Comparison of ENCODE assay signal across 1 cellular context in genomic region chr19:41959056-41960053, GRCh38.
TF ChIP-seq lines count a peak whose summit lies in the region.

Gene RABAC1, minus strand, starts transcription at chr19:41959321. Its CDS starts 29 bp downstream, at chr19:41959292.

TF ChIP-seq in K562, 482 proteins besides CTCF, POLR2A, EP300 and RAD21 (continued from another document and continues in another):
- no peak for TF ChIP-seq TSHZ1 (CRISPR knock-in tag; IDR thresholded peaks at IDR 0.05)
- TF ChIP-seq RB1 (IDR thresholded peaks at IDR 0.05; ENCODE audit: low read depth), result no peak
- no peak for TF ChIP-seq PHB (CRISPR knock-in tag; IDR thresholded peaks at IDR 0.05)
- TF ChIP-seq ZNF583 (CRISPR knock-in tag; IDR thresholded peaks at IDR 0.05), result no peak
- peak; percentile 60; the same call in 1 of the 2 replicates for TF ChIP-seq NFE2 (IDR thresholded peaks at IDR 0.05; ENCODE audit: low read depth)
- no peak for TF ChIP-seq ZBTB5 (IDR thresholded peaks at IDR 0.05)
- TF ChIP-seq RCOR1 (IDR thresholded peaks at IDR 0.05; ENCODE audit: borderline replicate concordance in 1 of 2, low read depth in 2 of 2, low read length in 2 of 2), result peak in 1 of 2 experiments; percentile 49; a peak in 1 of 4 replicates
- no peak for TF ChIP-seq RFX5 (IDR thresholded peaks at IDR 0.05; ENCODE audit: low read depth, low read length)
- TF ChIP-seq DACH1 (IDR thresholded peaks at IDR 0.05; ENCODE audit: partially characterized antibody), result no peak
- TF ChIP-seq SMC3 (conservative IDR thresholded peaks at IDR 0.05; ENCODE audit: insufficient read depth, low read depth, low read length), result no peak
- no peak for TF ChIP-seq ARNT (IDR thresholded peaks at IDR 0.05)
- no peak for TF ChIP-seq TCFL5 (CRISPR knock-in tag; conservative IDR thresholded peaks at IDR 0.05)
- TF ChIP-seq HNRNPL (IDR thresholded peaks at IDR 0.05; ENCODE audit: low read depth, low read length), result no peak
- no peak for TF ChIP-seq PREB (CRISPR knock-in tag; IDR thresholded peaks at IDR 0.05)
- TF ChIP-seq BCOR (IDR thresholded peaks at IDR 0.05), result peak; percentile 7; the same call in 1 of the 2 replicates
- TF ChIP-seq LEF1 (IDR thresholded peaks at IDR 0.05), result no peak
- no peak for TF ChIP-seq SPI1 (IDR thresholded peaks at IDR 0.05; ENCODE audit: borderline replicate concordance, low read depth, low read length)
- no peak for TF ChIP-seq HINFP (tag; conservative IDR thresholded peaks at IDR 0.05; ENCODE audit: low read depth)
- no peak for TF ChIP-seq HLTF (IDR thresholded peaks at IDR 0.05)
- TF ChIP-seq POLR2AphosphoS5 (IDR thresholded peaks at IDR 0.05; ENCODE audit: control insufficient read depth, insufficient read depth, low read depth, low read length), result no peak
- TF ChIP-seq USF1 (CRISPR knock-in tag; IDR thresholded peaks at IDR 0.05), result peak; percentile 7; the same call in 1 of the 2 replicates
- TF ChIP-seq CBFA2T3 (IDR thresholded peaks at IDR 0.05), result peak; percentile 62
- TF ChIP-seq ZBTB34 (CRISPR knock-in tag; IDR thresholded peaks at IDR 0.05), result no peak
- no peak for TF ChIP-seq SAFB (IDR thresholded peaks at IDR 0.05; ENCODE audit: borderline replicate concordance, low read depth, low read length)
- no peak for TF ChIP-seq NEUROD1 (IDR thresholded peaks at IDR 0.05; ENCODE audit: borderline replicate concordance, low read depth, low read length, partially characterized antibody)
- no peak for TF ChIP-seq TCF3 (CRISPR knock-in tag; IDR thresholded peaks at IDR 0.05)
- TF ChIP-seq MAX (CRISPR knock-in tag; IDR thresholded peaks at IDR 0.05), result no peak
- no peak for TF ChIP-seq ZNF212 (CRISPR knock-in tag; IDR thresholded peaks at IDR 0.05)
- TF ChIP-seq HDAC8 (tag; IDR thresholded peaks at IDR 0.05), result no peak
- no peak for TF ChIP-seq NR4A1 (CRISPR knock-in tag; IDR thresholded peaks at IDR 0.05)
- no peak for TF ChIP-seq NR4A1 (tag; IDR thresholded peaks at IDR 0.05)
- TF ChIP-seq BCLAF1 (IDR thresholded peaks at IDR 0.05; ENCODE audit: borderline replicate concordance in 1 of 2, control insufficient read depth in 1 of 2, low read depth in 2 of 2, low read length in 1 of 2), result no peak
- 0 out of 2 replicates have a peak, but pooled peaks have one; percentile 64 for TF ChIP-seq CBFB (CRISPR knock-in tag; IDR thresholded peaks at IDR 0.05)
- TF ChIP-seq DPF2 (IDR thresholded peaks at IDR 0.05), result 0 out of 2 replicates have a peak, but pooled peaks have one; percentile 22
- TF ChIP-seq TSC22D4 (tag; IDR thresholded peaks at IDR 0.05), result no peak
- TF ChIP-seq SNAPC5 (CRISPR knock-in tag; IDR thresholded peaks at IDR 0.05), result no peak
- TF ChIP-seq ZNF274 (IDR thresholded peaks at IDR 0.05; ENCODE audit: borderline replicate concordance, low read depth, low read length), result no peak
- no peak for TF ChIP-seq CHD1 (IDR thresholded peaks at IDR 0.05; ENCODE audit: low read length)
- no peak for TF ChIP-seq BDP1 (IDR thresholded peaks at IDR 0.05; ENCODE audit: insufficient read depth, insufficient read length)
- TF ChIP-seq ARID1B (IDR thresholded peaks at IDR 0.05), result no peak
- no peak for TF ChIP-seq RERE (CRISPR knock-in tag; IDR thresholded peaks at IDR 0.05; ENCODE audit: borderline replicate concordance)
- TF ChIP-seq FOS (IDR thresholded peaks at IDR 0.05; ENCODE audit: extremely low read depth, insufficient read length), result no peak
